8 cellular contexts compared by ENCODE assay signal in genomic region chr6:140537834-140538680, GRCh38.
DNase-seq lines count a peak whose midpoint lies in the region; ATAC-seq, FAIRE-seq and TF ChIP-seq lines count a peak whose summit lies in the region.

No MANE protein-coding gene starts in this region.

- DNase-seq in AG04450 (ENCODE audit: low read depth, low spot score) (peak; percentile 94), MG63 (peak; percentile 88), mucosa of gallbladder (ENCODE audit: low spot score) (peak; percentile 32), NAMALWA (ENCODE audit: low spot score) (no peak), OCI-M2 (lab: John Stamatoyannopoulos, UW; ENCODE audit: unreplicated experiment) (no peak), H7 (no peak)

- TF ChIP-seq CTCF in AG04450 (IDR thresholded peaks at IDR 0.05; ENCODE audit: low read depth, low read length): no peak

- CTCF ChIA-PET in AG04450 (lab: Charles Lee): interaction anchor here (0.9 to 1.3 kb wide), 4 partner anchors 11 to 1168 kb away, joined by 3 to 4 read pairs (median 4); no protein-coding TSS in a partner anchor

- POLR2A ChIA-PET in AG04450 (lab: Yijun Ruan, JAX): interaction anchor here (1.0 to 1.9 kb wide), 3 partner anchors 485 to 1164 kb away, joined by 3 to 5 read pairs (median 3); partner anchors contain the start of gene CITED2

- H3K36me3 ChIP-seq in MG63 (peaks cover 21% of the 10 kb centered on the region), H7 (replicated peaks; ENCODE audit: control insufficient read depth, insufficient read depth, low read length) (no peaks in the 10 kb centered on the region)

- no peaks in the 10 kb centered on the region for H3K27me3 ChIP-seq in AG04450 (ENCODE audit: control insufficient read depth, insufficient read depth, low read length)
- H3K27me3 ChIP-seq in MG63: no peaks in the 10 kb centered on the region
- no peaks in the 10 kb centered on the region for H3K27me3 ChIP-seq in H7 (ENCODE audit: control insufficient read depth, insufficient read depth, low read length)

- H3K4me3 ChIP-seq in AG04450 (ENCODE audit: low read depth, low read length): no peak overlapping the region
- no peak overlapping the region for H3K4me3 ChIP-seq in MG63
- H3K4me3 ChIP-seq in H7 (ENCODE audit: insufficient read depth, low read depth, low read length): no peak overlapping the region

- peak overlapping the region; percentile 54 for H3K27ac ChIP-seq in AG04450 (ENCODE audit: low read depth, low read length)

- no peak for ATAC-seq in HG03280 (IDR thresholded peaks at IDR 0.05; ENCODE audit: unreplicated experiment)

- FAIRE-seq in endometrium (lab: Jason Lieb, UNC): peak; percentile 93

- H3K9me3 ChIP-seq in AG04450 (ENCODE audit: control insufficient read depth, insufficient read depth, low read length): no peaks in the 10 kb centered on the region
- H3K9me3 ChIP-seq in MG63: peaks cover 32% of the 10 kb centered on the region

Comparison
In these comparisons a context has a peak if more than half of its experiments do, and no peak if none do; other contexts are left out.
1. DNase-seq: peak in AG04450 (single experiment), MG63 (single experiment) and mucosa of gallbladder (single experiment); none in NAMALWA (single experiment), OCI-M2 (single experiment) and H7 (single experiment).